In genomic region chr2:173963817-173964564, GRCh38 we compare ENCODE assay signal across 8 cellular contexts. TPM values are rescaled to one million over a fixed set of nuclear protein-coding genes. Genes with fewer than 3 reads are reported as not detected.
DNase-seq lines count a peak whose midpoint lies in the region; ATAC-seq and TF ChIP-seq lines count a peak whose summit lies in the region.

No MANE protein-coding gene starts in this region.

- in situ Hi-C loops in GM18951 (cut with MboI; ENCODE audit: low sequenced_read_pairs, unreplicated experiment) = no loop called here

- peaks cover 9% of the 10 kb centered on the region for H3K9me3 Mint-ChIP-seq in chondrocyte (ENCODE audit: low read depth)

- no peaks in the 10 kb centered on the region for H3K27me3 Mint-ChIP-seq in chondrocyte (ENCODE audit: low read depth)

- ATAC-seq in HG03196 (IDR thresholded peaks at IDR 0.05; ENCODE audit: unreplicated experiment) = peak; percentile 53

- H3K4me1 Mint-ChIP-seq in chondrocyte (ENCODE audit: low read depth) = peaks cover 47% of the 10 kb centered on the region

- peak overlapping the region; percentile 79 for H3K4me3 ChIP-seq in AG09309 (ENCODE audit: control insufficient read depth, low read depth, low read length)

- no peak for DNase-seq in AG09309 (ENCODE audit: low read depth)
- DNase-seq in NCI-H446 (lab: John Stamatoyannopoulos, UW) = peak; percentile 83 to 93
- DNase-seq in activated CD4-positive, alpha-beta T cell treated with anti-CD3 and anti-CD28 coated beads for 24 hours (ENCODE audit: low read depth in 2 of 2) = peak; percentile 87 to 92
- DNase-seq in chondrocyte (ENCODE audit: low spot score) = peak; percentile 95
- DNase-seq in kidney tubule cell (ENCODE audit: low spot score) = peak; percentile 89
- DNase-seq in stimulated activated CD4-positive, alpha-beta T cell treated with anti-CD3 and anti-CD28 coated beads, Interleukin-1b, Interleukin-23, amount 100 ng/mL, for 24 hours (ENCODE audit: low read depth in 4 of 4, low spot score in 1 of 4) = peak; percentile 79 to 91 (median 86)

- peak; percentile 69 for TF ChIP-seq POLR2A in GM18951 (IDR thresholded peaks at IDR 0.05; ENCODE audit: extremely low read depth, insufficient read depth, insufficient read length)

- no peak for TF ChIP-seq CTCF in AG09309 (IDR thresholded peaks at IDR 0.05; ENCODE audit: control insufficient read depth, insufficient read depth, low read depth, low read length, missing control alignments)
- TF ChIP-seq CTCF in chondrocyte (IDR thresholded peaks at IDR 0.05) = no peak

- peaks cover 10% of the 10 kb centered on the region for H3K36me3 Mint-ChIP-seq in chondrocyte (ENCODE audit: low read depth)

- H3K27ac Mint-ChIP-seq in chondrocyte (ENCODE audit: unreplicated experiment) = peak overlapping the region; percentile 74

- H3K4me3 Mint-ChIP-seq in chondrocyte (ENCODE audit: unreplicated experiment) = peak overlapping the region; percentile 97

RNA-seq across cellular contexts. Expression of gene SP3, which starts 1.2 kb away (rescaled TPM):
- 56.9 to 59.4 TPM (median 58.7 TPM) in 3 replicates for total RNA-seq in chondrocyte
